12 cellular contexts compared by ENCODE assay signal in genomic region chr10:97518601-97519043, GRCh38. TPM values are rescaled to one million over a fixed set of nuclear protein-coding genes. Genes with fewer than 3 reads are reported as not detected.
DNase-seq lines count a peak whose midpoint lies in the region; ATAC-seq and TF ChIP-seq lines count a peak whose summit lies in the region.
"Had no signal": no experiment of that assay in that cellular context is flagged by ENCODE, and none has a peak within 500 bp of the region (broad histone marks: within the 10 kb centered on the region; RNA-seq: fewer than 3 reads in every experiment).

No MANE protein-coding gene starts in this region.

- TF ChIP-seq CTCF in HEK293 (tag by site-specific recombination; IDR thresholded peaks at IDR 0.05) (no peak), ascending aorta (IDR thresholded peaks at IDR 0.05) (no peak), heart left ventricle (IDR thresholded peaks at IDR 0.05) (no peak)

- DNase-seq in ascending aorta (ENCODE audit: low spot score in 2 of 2) = no peak
- no peak for DNase-seq in heart left ventricle
- no peak for DNase-seq in NCI-H2107 treated with DMSO at 0.1 percent for 48 hours (lab: John Stamatoyannopoulos, UW; ENCODE audit: unreplicated experiment)
- DNase-seq in activated naive CD4-positive, alpha-beta T cell treated with anti-CD3 and anti-CD28 coated beads, Interleukin-2, amount 50 U/mL, for 16 hours = no peak
- DNase-seq: Caco-2; naive B cell; stimulated activated CD4-positive, alpha-beta T cell treated with anti-CD3 and anti-CD28 coated beads, Interleukin-12 subunit alpha, Interleukin-12 subunit beta, amount 100 ng/mL, for 4 hours; stimulated activated CD8-positive, alpha-beta memory T cell treated with anti-CD3 and anti-CD28 coated beads, Interleukin-4, amount 100 ng/mL, for 48 hours had no signal

- 2 to 19% (median 7%) methylated on average over 3 of the region's 3 CpGs for WGBS in heart left ventricle, 4 donors

- H3K9ac ChIP-seq in skeletal muscle satellite cell (ENCODE audit: low read depth, low read length) = no peak overlapping the region

- no peak overlapping the region for H3K27ac ChIP-seq in HEK293 (ENCODE audit: extremely low read depth, low read depth, low read length)
- peak overlapping the region; percentile 64 to 68 for H3K27ac ChIP-seq in ascending aorta
- H3K27ac ChIP-seq in heart left ventricle = peak overlapping the region; percentile 9 to 69 (median 50)

- H3K4me1 ChIP-seq in HEK293 (ENCODE audit: control insufficient read depth, insufficient read depth, low read length) (no peaks in the 10 kb centered on the region), ascending aorta (peaks cover 11 to 25% of the 10 kb centered on the region in 2 donors), heart left ventricle (peaks cover 3 to 95% (median 60%) of the 10 kb centered on the region in 12 donors), skeletal muscle satellite cell (ENCODE audit: control insufficient read depth, insufficient read depth, low read length) (peaks cover 32% of the 10 kb centered on the region)
- H3K4me1 ChIP-seq: Caco-2 had no signal

- POLR2A ChIA-PET in HEK293 (lab: Yijun Ruan, JAX) = interaction anchor here (0.9 to 1.3 kb wide), 2 partner anchors 8 to 20 kb away, joined by 3 to 5 read pairs; partner anchors contain the start of gene UBTD1

- no peak for TF ChIP-seq POLR2A in heart left ventricle (IDR thresholded peaks at IDR 0.05)

- H3K9me3 ChIP-seq in HEK293 (ENCODE audit: control insufficient read depth, insufficient read depth, low read depth, low read length) = no peaks in the 10 kb centered on the region
- H3K9me3 ChIP-seq in ascending aorta = no peaks in the 10 kb centered on the region
- no peaks in the 10 kb centered on the region for H3K9me3 ChIP-seq in heart left ventricle
- no peaks in the 10 kb centered on the region for H3K9me3 ChIP-seq in skeletal muscle satellite cell (replicated peaks; ENCODE audit: low read length)
- H3K9me3 ChIP-seq: adrenal gland, Caco-2 had no signal

- H3K36me3 ChIP-seq in HEK293 (ENCODE audit: control insufficient read depth in 2 of 2, insufficient read depth in 1 of 2, low read length in 2 of 2) = no peaks in the 10 kb centered on the region
- H3K36me3 ChIP-seq in ascending aorta = no peaks in the 10 kb centered on the region
- no peaks in the 10 kb centered on the region for H3K36me3 ChIP-seq in heart left ventricle
- no peaks in the 10 kb centered on the region for H3K36me3 ChIP-seq in skeletal muscle satellite cell (ENCODE audit: insufficient read depth, low read length)
- H3K36me3 ChIP-seq: adrenal gland had no signal

- H3K4me3 ChIP-seq in HEK293 (ENCODE audit: low read depth, low read length) (no peak overlapping the region), ascending aorta (no peak overlapping the region), heart left ventricle (no peak overlapping the region), skeletal muscle satellite cell (ENCODE audit: low read length) (no peak overlapping the region)
- H3K4me3 ChIP-seq: adrenal gland had no signal

- intact Hi-C loops in ascending aorta (cut with DNase I) = no loop called here
- intact Hi-C loops in heart left ventricle (cut with DNase I) = no loop called here

- H3K4me2 ChIP-seq in skeletal muscle satellite cell (ENCODE audit: low read length) = peak overlapping the region; percentile 43

- ATAC-seq in heart left ventricle (peak in 3 of 4 donors; percentile 24 to 64 (median 29)), GM18870 (IDR thresholded peaks at IDR 0.05; ENCODE audit: unreplicated experiment) (no peak)

- CTCF ChIA-PET in HEK293 (lab: Yijun Ruan, JAX) = interaction anchor here (0.8 to 1.6 kb wide), 3 partner anchors 16 to 184 kb away, joined by 3 to 8 read pairs (median 3); no protein-coding TSS in a partner anchor

- no peaks in the 10 kb centered on the region for H3K27me3 ChIP-seq in ascending aorta
- no peaks in the 10 kb centered on the region for H3K27me3 ChIP-seq in heart left ventricle
- no peaks in the 10 kb centered on the region for H3K27me3 ChIP-seq in skeletal muscle satellite cell (ENCODE audit: control insufficient read depth, insufficient read depth, low read length)
- H3K27me3 ChIP-seq: adrenal gland had no signal

TF ChIP-seq in HEK293, 187 proteins besides CTCF, POLR2A, EP300 and RAD21:
- TF ChIP-seq ZNF792 (tag by site-specific recombination; IDR thresholded peaks at IDR 0.05) = no peak
- TF ChIP-seq ZNF335 (tag by site-specific recombination; conservative IDR thresholded peaks at IDR 0.05) = peak; percentile 56
- TF ChIP-seq ZNF366 (tag by site-specific recombination; conservative IDR thresholded peaks at IDR 0.05) = no peak
- no peak for TF ChIP-seq ZNF580 (tag by site-specific recombination; IDR thresholded peaks at IDR 0.05)
- peak; percentile 95 for TF ChIP-seq ZNF664 (tag by site-specific recombination; IDR thresholded peaks at IDR 0.05)
TF ChIP-seq in HEK293: peak in this region for 2.

RNA-seq across cellular contexts. Expression of gene UBTD1, which starts 19.9 kb away (rescaled TPM):
- 33.0 TPM for total RNA-seq in ascending aorta
- 10 to 100 TPM; 18.2 to 42.9 (median 27.7) TPM for total RNA-seq in heart left ventricle
- 10 to 100 TPM; 49.0 to 49.7 TPM for polyA plus RNA-seq in heart left ventricle
- total RNA-seq in skeletal muscle satellite cell (2012; rRNA removed) = 20.0 and 23.2 TPM in 2 replicates

RNA-seq across cellular contexts. Expression of gene MMS19, which starts 20.4 kb away (rescaled TPM):
- total RNA-seq in ascending aorta (34.0 TPM), heart left ventricle (10 to 100 TPM; 30.2 to 63.5 (median 48.1) TPM)
- polyA plus RNA-seq in heart left ventricle = 10 to 100 TPM; 43.9 to 52.0 TPM
- 70.6 and 74.3 TPM in 2 replicates for total RNA-seq in skeletal muscle satellite cell (2012; rRNA removed)

RNA-seq across cellular contexts. Expression of gene ANKRD2, which starts 54.0 kb away (rescaled TPM):
- total RNA-seq in ascending aorta (not detected), heart left ventricle (1,000 to 10,000 TPM in 1 of 9 donors, 100 to 1,000 TPM in 6, 10 to 100 TPM in 2; 56.7 to 2,367 (median 517) TPM)
- 100 to 1,000 TPM; 450 to 857 TPM for polyA plus RNA-seq in heart left ventricle
- 0.87 and 1.5 TPM in 2 replicates for total RNA-seq in skeletal muscle satellite cell (2012; rRNA removed)
- total RNA-seq: Caco-2 had no signal

Comparison
In these comparisons a context has a peak if more than half of its experiments do, and no peak if none do; other contexts are left out.
1. RNA of gene ANKRD2, which starts 54.0 kb away (total RNA-seq): 56.7 to 2,367 TPM in heart left ventricle; not detected in ascending aorta (single experiment); every median in the first group is over 10 times any median in the second.